ENCODE assay signal across 1 cellular context in the genomic region with DNA sequence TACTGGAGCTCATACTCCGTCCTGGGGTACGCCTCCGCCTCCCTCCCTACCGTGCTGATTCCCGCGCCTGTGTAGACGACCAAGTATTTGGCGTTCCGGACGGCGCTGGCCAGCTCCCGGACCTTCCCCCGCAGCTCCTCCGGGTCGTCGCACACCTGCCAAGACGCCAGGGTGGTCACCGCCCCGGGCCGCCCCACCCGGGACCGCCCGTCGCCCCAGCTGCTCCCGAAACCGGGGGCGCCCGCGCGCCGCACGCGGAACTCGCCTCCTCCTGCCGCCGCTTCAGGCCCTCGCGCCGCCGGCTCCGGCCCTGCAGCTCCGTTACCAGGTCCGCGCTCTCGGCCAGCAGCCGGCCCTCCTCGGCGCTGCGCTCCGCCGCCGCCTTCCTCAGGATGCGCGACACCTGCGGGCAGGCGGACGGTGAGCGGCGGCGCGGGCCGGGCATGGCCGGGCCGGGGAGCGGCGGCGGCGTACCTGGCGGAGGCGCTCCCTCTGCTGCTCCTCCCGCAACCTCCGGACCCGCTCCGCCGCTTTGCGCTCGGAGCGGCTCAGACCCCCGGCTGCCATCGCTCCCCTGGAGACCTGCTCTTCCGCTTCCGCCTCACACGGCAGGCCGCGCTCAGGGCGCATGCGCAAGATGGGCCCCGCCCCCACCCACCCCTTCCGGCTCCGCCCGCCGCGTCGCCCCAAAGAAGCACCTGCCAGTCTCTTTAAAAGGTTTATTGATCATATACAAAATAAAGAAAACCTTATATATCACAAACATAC.
TF ChIP-seq lines count a peak whose summit lies in the region.

Gene SIRT7, minus strand, starts transcription at position 612 of the 768 bp plus-strand sequence. Its CDS starts 45 bp downstream, at position 567.

TF ChIP-seq in H1, 55 proteins besides CTCF, POLR2A, EP300 and RAD21:
- TF ChIP-seq CBX5 (IDR thresholded peaks at IDR 0.05; ENCODE audit: low read depth, low read length) (no peak), GABPA (IDR thresholded peaks at IDR 0.05; ENCODE audit: borderline replicate concordance, insufficient read depth, low read length) (peak; percentile 74; the same call in 1 of the 2 replicates), ASH2L (IDR thresholded peaks at IDR 0.05; ENCODE audit: low read length) (no peak), SP1 (IDR thresholded peaks at IDR 0.05; ENCODE audit: low read depth, low read length) (no peak), MAFK (IDR thresholded peaks at IDR 0.05; ENCODE audit: low read depth, low read length) (no peak), SUZ12 (IDR thresholded peaks at IDR 0.05; ENCODE audit: low read length) (no peak), JUN (IDR thresholded peaks at IDR 0.05; ENCODE audit: low read depth, low read length) (no peak), TBP (IDR thresholded peaks at IDR 0.05; ENCODE audit: low read depth, low read length) (no peak), SIX5 (IDR thresholded peaks at IDR 0.05; ENCODE audit: low read depth, low read length) (no peak), KDM4A (IDR thresholded peaks at IDR 0.05; ENCODE audit: low read depth, low read length, severe bottlenecking) (peak; percentile 71), BCL11A (IDR thresholded peaks at IDR 0.05; ENCODE audit: low read depth in 2 of 2, low read length in 2 of 2) (no peak), CBX8 (IDR thresholded peaks at IDR 0.05; ENCODE audit: borderline replicate concordance, low read depth, low read length) (no peak), CHD2 (IDR thresholded peaks at IDR 0.05; ENCODE audit: low read length) (no peak), TAF7 (optimal IDR thresholded peaks at IDR 0.05; ENCODE audit: borderline replicate concordance, low read depth, low read length) (peak; percentile 9), RBBP5 (IDR thresholded peaks at IDR 0.05; ENCODE audit: borderline replicate concordance, low read depth, low read length) (no peak), NANOG (IDR thresholded peaks at IDR 0.05; ENCODE audit: insufficient read depth, low read depth, low read length, poor library complexity, severe bottlenecking) (no peak), JUND (IDR thresholded peaks at IDR 0.05; ENCODE audit: low read length) (no peak), HDAC6 (IDR thresholded peaks at IDR 0.05; ENCODE audit: low read depth, low read length) (no peak), PHF8 (conservative IDR thresholded peaks at IDR 0.05; ENCODE audit: low read depth, low read length) (peak; percentile 43; the same call in 1 of the 2 replicates), SP4 (IDR thresholded peaks at IDR 0.05; ENCODE audit: low read length) (no peak), CHD1 (IDR thresholded peaks at IDR 0.05; ENCODE audit: low read depth, low read length) (no peak), BACH1 (IDR thresholded peaks at IDR 0.05; ENCODE audit: low read length) (no peak), SRF (IDR thresholded peaks at IDR 0.05; ENCODE audit: low read depth, low read length) (no peak), ZNF274 (IDR thresholded peaks at IDR 0.05; ENCODE audit: borderline replicate concordance, extremely low read depth, low read length) (no peak), TAF1 (IDR thresholded peaks at IDR 0.05; ENCODE audit: low read depth, low read length) (peak; percentile 60), CREB1 (IDR thresholded peaks at IDR 0.05) (no peak), RFX5 (IDR thresholded peaks at IDR 0.05; ENCODE audit: borderline replicate concordance, low read depth, low read length) (no peak), HDAC2 (IDR thresholded peaks at IDR 0.05; ENCODE audit: borderline replicate concordance in 1 of 2, low read depth in 2 of 2, low read length in 2 of 2) (peak in 1 of 2 experiments; percentile 71; a peak in 1 of 4 replicates), EZH2 (IDR thresholded peaks at IDR 0.05; ENCODE audit: low read depth, low read length, severe bottlenecking) (no peak), SAP30 (IDR thresholded peaks at IDR 0.05; ENCODE audit: insufficient read depth, insufficient replicate concordance, low read length) (no peak), TEAD4 (IDR thresholded peaks at IDR 0.05; ENCODE audit: low read depth, low read length) (no peak), RXRA (IDR thresholded peaks at IDR 0.05; ENCODE audit: insufficient read depth, low read depth, low read length) (no peak), POLR2AphosphoS5 (IDR thresholded peaks at IDR 0.05; ENCODE audit: low read depth, low read length) (peak; percentile 66), CEBPB (IDR thresholded peaks at IDR 0.05; ENCODE audit: low read depth, low read length) (no peak), TCF12 (IDR thresholded peaks at IDR 0.05; ENCODE audit: low read depth, low read length) (no peak), YY1 (IDR thresholded peaks at IDR 0.05; ENCODE audit: low read depth, low read length) (peak; percentile 63; the same call in 1 of the 2 replicates), NRF1 (IDR thresholded peaks at IDR 0.05; ENCODE audit: low read depth, low read length) (peak; percentile 66), GTF2F1 (IDR thresholded peaks at IDR 0.05; ENCODE audit: borderline replicate concordance, low read depth, low read length) (no peak), SP2 (IDR thresholded peaks at IDR 0.05; ENCODE audit: low read length) (no peak), CHD7 (IDR thresholded peaks at IDR 0.05; ENCODE audit: insufficient replicate concordance, low read length) (no peak), CTBP2 (IDR thresholded peaks at IDR 0.05; ENCODE audit: borderline replicate concordance, insufficient read depth, insufficient read length, low read length) (no peak), KDM5A (IDR thresholded peaks at IDR 0.05; ENCODE audit: low read length) (no peak), RNF2 (IDR thresholded peaks at IDR 0.05; ENCODE audit: borderline replicate concordance, low read depth, low read length, missing control alignments, poor library complexity, severe bottlenecking) (no peak)
- TF ChIP-seq, protein P1, sequence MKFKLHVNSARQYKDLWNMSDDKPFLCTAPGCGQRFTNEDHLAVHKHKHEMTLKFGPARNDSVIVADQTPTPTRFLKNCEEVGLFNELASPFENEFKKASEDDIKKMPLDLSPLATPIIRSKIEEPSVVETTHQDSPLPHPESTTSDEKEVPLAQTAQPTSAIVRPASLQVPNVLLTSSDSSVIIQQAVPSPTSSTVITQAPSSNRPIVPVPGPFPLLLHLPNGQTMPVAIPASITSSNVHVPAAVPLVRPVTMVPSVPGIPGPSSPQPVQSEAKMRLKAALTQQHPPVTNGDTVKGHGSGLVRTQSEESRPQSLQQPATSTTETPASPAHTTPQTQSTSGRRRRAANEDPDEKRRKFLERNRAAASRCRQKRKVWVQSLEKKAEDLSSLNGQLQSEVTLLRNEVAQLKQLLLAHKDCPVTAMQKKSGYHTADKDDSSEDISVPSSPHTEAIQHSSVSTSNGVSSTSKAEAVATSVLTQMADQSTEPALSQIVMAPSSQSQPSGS (IDR thresholded peaks at IDR 0.05; ENCODE audit: low read length), result no peak
- TF ChIP-seq, protein P2, sequence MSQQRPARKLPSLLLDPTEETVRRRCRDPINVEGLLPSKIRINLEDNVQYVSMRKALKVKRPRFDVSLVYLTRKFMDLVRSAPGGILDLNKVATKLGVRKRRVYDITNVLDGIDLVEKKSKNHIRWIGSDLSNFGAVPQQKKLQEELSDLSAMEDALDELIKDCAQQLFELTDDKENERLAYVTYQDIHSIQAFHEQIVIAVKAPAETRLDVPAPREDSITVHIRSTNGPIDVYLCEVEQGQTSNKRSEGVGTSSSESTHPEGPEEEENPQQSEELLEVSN (IDR thresholded peaks at IDR 0.05), result no peak
- TF ChIP-seq, protein P3, sequence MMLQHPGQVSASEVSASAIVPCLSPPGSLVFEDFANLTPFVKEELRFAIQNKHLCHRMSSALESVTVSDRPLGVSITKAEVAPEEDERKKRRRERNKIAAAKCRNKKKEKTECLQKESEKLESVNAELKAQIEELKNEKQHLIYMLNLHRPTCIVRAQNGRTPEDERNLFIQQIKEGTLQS (IDR thresholded peaks at IDR 0.05; ENCODE audit: insufficient read depth, low read depth, low read length), result no peak
- TF ChIP-seq, protein P4, sequence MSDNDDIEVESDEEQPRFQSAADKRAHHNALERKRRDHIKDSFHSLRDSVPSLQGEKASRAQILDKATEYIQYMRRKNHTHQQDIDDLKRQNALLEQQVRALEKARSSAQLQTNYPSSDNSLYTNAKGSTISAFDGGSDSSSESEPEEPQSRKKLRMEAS (IDR thresholded peaks at IDR 0.05), result no peak
- TF ChIP-seq, protein P5, sequence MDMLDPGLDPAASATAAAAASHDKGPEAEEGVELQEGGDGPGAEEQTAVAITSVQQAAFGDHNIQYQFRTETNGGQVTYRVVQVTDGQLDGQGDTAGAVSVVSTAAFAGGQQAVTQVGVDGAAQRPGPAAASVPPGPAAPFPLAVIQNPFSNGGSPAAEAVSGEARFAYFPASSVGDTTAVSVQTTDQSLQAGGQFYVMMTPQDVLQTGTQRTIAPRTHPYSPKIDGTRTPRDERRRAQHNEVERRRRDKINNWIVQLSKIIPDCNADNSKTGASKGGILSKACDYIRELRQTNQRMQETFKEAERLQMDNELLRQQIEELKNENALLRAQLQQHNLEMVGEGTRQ (IDR thresholded peaks at IDR 0.05; ENCODE audit: low read length), result no peak
TF ChIP-seq in H1: peak in this region for 9.
